Comparison of ENCODE assay signal across 1 cellular context in the genomic region with DNA sequence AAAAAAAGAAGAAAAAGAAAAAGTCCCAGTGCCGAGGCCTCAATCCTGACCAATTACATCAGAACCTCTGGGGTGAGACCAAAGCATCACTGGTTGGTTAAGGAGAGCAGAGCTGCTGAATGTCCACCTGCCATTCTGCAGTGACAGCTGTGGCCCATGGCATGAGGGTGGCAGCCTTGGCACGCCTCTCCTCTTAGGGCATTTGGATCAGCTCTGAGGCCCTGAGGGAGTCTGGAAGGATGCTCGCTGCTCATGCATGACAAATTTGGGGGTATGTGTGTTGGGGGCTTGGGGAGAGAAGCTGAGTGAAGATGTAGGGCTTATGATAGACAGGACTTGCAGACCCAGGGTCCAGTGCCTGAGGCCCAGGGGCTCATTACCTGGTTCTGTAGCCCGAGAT.
TF ChIP-seq lines count a peak whose summit lies in the region.

No MANE protein-coding gene starts in this region.

TF ChIP-seq in K562, 482 proteins besides CTCF, POLR2A, EP300 and RAD21:
- TF ChIP-seq, protein P1, sequence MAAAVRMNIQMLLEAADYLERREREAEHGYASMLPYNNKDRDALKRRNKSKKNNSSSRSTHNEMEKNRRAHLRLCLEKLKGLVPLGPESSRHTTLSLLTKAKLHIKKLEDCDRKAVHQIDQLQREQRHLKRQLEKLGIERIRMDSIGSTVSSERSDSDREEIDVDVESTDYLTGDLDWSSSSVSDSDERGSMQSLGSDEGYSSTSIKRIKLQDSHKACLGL (CRISPR knock-in tag; IDR thresholded peaks at IDR 0.05; ENCODE audit: borderline replicate concordance, poor library complexity, severe bottlenecking) = no peak
- TF ChIP-seq ESRRA (IDR thresholded peaks at IDR 0.05; ENCODE audit: borderline replicate concordance, low read depth) (no peak), HNRNPL (IDR thresholded peaks at IDR 0.05; ENCODE audit: low read depth, low read length) (no peak), SRSF1 (IDR thresholded peaks at IDR 0.05; ENCODE audit: low read depth, low read length) (no peak), WHSC1 (IDR thresholded peaks at IDR 0.05; ENCODE audit: low read length) (no peak)
- TF ChIP-seq, protein P2, sequence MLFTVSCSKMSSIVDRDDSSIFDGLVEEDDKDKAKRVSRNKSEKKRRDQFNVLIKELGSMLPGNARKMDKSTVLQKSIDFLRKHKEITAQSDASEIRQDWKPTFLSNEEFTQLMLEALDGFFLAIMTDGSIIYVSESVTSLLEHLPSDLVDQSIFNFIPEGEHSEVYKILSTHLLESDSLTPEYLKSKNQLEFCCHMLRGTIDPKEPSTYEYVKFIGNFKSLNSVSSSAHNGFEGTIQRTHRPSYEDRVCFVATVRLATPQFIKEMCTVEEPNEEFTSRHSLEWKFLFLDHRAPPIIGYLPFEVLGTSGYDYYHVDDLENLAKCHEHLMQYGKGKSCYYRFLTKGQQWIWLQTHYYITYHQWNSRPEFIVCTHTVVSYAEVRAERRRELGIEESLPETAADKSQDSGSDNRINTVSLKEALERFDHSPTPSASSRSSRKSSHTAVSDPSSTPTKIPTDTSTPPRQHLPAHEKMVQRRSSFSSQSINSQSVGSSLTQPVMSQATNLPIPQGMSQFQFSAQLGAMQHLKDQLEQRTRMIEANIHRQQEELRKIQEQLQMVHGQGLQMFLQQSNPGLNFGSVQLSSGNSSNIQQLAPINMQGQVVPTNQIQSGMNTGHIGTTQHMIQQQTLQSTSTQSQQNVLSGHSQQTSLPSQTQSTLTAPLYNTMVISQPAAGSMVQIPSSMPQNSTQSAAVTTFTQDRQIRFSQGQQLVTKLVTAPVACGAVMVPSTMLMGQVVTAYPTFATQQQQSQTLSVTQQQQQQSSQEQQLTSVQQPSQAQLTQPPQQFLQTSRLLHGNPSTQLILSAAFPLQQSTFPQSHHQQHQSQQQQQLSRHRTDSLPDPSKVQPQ (CRISPR knock-in tag; IDR thresholded peaks at IDR 0.05; ENCODE audit: borderline replicate concordance) = no peak
